Comparison of ENCODE assay signal across 9 cellular contexts in genomic region chr10:97914837-97915211, GRCh38.
DNase-seq lines count a peak whose midpoint lies in the region; ATAC-seq and TF ChIP-seq lines count a peak whose summit lies in the region.
"Had no signal": no experiment of that assay in that cellular context is flagged by ENCODE, and none has a peak within 500 bp of the region (broad histone marks: within the 10 kb centered on the region; RNA-seq: fewer than 3 reads in every experiment).

No MANE protein-coding gene starts in this region.

- DNase-seq in COR-L47 (lab: John Stamatoyannopoulos, UW) = peak; percentile 12
- DNase-seq in H4 (ENCODE audit: low spot score) = peak; percentile 69
- DNase-seq in NCI-H1694 (lab: John Stamatoyannopoulos, UW) = peak; percentile 65
- peak; percentile 65 for DNase-seq in UCSD-AML1 (lab: John Stamatoyannopoulos, UW; ENCODE audit: unreplicated experiment)
- peak; percentile 45 for DNase-seq in astrocyte of the spinal cord (ENCODE audit: low read depth, low spot score)
- DNase-seq in hypothalamus (lab: John Stamatoyannopoulos, UW) = peak in 50 of 51 donors; percentile 10 to 87 (median 62)
- DNase-seq in smooth muscle cell of the brain vasculature (ENCODE audit: low read depth, low spot score) = peak; percentile 3

- H3K4me3 ChIP-seq in astrocyte of the spinal cord (ENCODE audit: low read depth, low read length) = no peak overlapping the region
- H3K4me3 ChIP-seq: SK-N-MC had no signal

- in situ Hi-C loops in astrocyte of the spinal cord (cut with HindIII; ENCODE audit: low sequenced_read_pairs) = no loop called here

- TF ChIP-seq CTCF in astrocyte of the spinal cord (IDR thresholded peaks at IDR 0.05; ENCODE audit: low read depth, low read length) = peak; percentile 92

- no peak for ATAC-seq in HG03108 (IDR thresholded peaks at IDR 0.05; ENCODE audit: unreplicated experiment)

Comparison
In these comparisons a context has a peak if more than half of its experiments do, and no peak if none do; other contexts are left out.
1. DNase-seq: peak in every context shown above with its lines; median percentile 69 in H4; 65 in NCI-H1694; 65 in UCSD-AML1; 62 in hypothalamus; 45 in astrocyte of the spinal cord; 12 in COR-L47; 3 in smooth muscle cell of the brain vasculature.